ENCODE assay signal across 15 cellular contexts in the genomic region with DNA sequence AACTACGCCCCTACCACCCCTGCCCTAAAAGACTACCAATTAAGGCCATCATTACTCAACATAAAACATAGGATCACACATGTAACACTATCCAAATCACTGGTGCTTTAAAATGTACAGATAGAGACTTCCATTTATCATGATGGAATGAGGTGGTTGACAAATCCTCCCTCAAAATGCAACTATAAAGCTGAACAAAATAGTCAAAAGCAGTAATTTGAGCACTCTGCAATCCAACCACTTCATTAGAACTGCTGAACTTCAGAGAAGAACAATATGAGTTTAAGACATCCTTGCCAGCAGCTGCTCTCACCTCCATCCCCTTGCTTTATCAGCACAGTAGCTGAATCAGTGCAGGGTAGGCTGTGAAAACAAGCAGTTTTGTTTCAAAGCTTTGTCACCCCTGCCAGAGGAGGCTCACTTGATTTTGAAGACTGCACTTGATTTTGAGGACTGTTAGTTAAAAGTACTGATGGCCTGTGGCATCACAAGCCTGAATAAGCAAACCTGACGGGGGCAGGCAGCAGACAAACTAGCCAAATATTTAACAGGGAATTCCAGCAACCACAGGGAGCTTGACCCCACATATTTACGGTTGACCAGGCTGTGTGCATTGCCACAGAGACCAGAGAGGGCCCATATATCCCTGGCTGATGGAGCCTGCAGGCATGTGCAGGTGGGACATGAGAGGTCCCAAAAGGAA.
DNase-seq lines count a peak whose midpoint lies in the region; ATAC-seq and TF ChIP-seq lines count a peak whose summit lies in the region.
"Had no signal": no experiment of that assay in that cellular context is flagged by ENCODE, and none has a peak within 500 bp of the region (broad histone marks: within the 10 kb centered on the region; RNA-seq: fewer than 3 reads in every experiment).

No MANE protein-coding gene starts in this region.

- H3K27me3 ChIP-seq in fibroblast of lung (ENCODE audit: control insufficient read depth, insufficient read depth, low read length): no peaks in the 10 kb centered on the region
- H3K27me3 ChIP-seq: gastroesophageal sphincter had no signal

- TF ChIP-seq CTCF in fibroblast of lung (conservative IDR thresholded peaks at IDR 0.05 in 1 of 2, IDR thresholded peaks at IDR 0.05 in 1 of 2; ENCODE audit: low read depth in 1 of 2, low read length in 2 of 2): no peak
- TF ChIP-seq CTCF in osteocyte (IDR thresholded peaks at IDR 0.05): no peak

- no peak overlapping the region for H3K4me3 ChIP-seq in fibroblast of lung (replicated peaks in 1 of 4; ENCODE audit: control extremely low read depth in 1 of 4, insufficient read depth in 1 of 4, low read depth in 3 of 4, low read length in 4 of 4)
- H3K4me3 ChIP-seq: gastroesophageal sphincter had no signal

- peak overlapping the region; percentile 54 for H3K4me2 ChIP-seq in fibroblast of lung (ENCODE audit: extremely low read depth, insufficient read depth, low read length)

- DNase-seq in EL (peak; percentile 89), M059J (ENCODE audit: low read depth) (peak; percentile 88), fibroblast of lung (ENCODE audit: low read depth in 2 of 2) (peak; percentile 50 to 90), osteocyte (ENCODE audit: extremely low spot score, unreplicated experiment) (no peak), sciatic nerve (ENCODE audit: low spot score) (no peak)
- DNase-seq in activated T-cell treated with anti-CD3 and anti-CD28 coated beads, Interleukin-2, amount 50 U/mL, for 24 hours: no peak
- no peak for DNase-seq in T-helper 2 cell treated with Interferon-gamma antibody and Interleukin-4, amounts not matched to agents 5 μg/mL and 100 μg/mL, for 36 hours (ENCODE audit: low spot score)
- DNase-seq: activated CD4-positive, alpha-beta memory T cell treated with anti-CD3 and anti-CD28 coated beads for 36 hours; MM.1S; nucleus accumbens; RPMI8226; stimulated activated CD4-positive, alpha-beta T cell treated with anti-CD3 and anti-CD28 coated beads, Interleukin-4, amount 100 ng/mL, for 1 hour; stimulated activated naive CD8-positive, alpha-beta T cell treated with anti-CD3 and anti-CD28 coated beads, Interleukin-15, amount 100 ng/mL, for 72 hours had no signal

- no peaks in the 10 kb centered on the region for H4K20me1 ChIP-seq in fibroblast of lung (ENCODE audit: control insufficient read depth, extremely low read depth, insufficient read depth, low read length)

- H3K9me3 ChIP-seq in fibroblast of lung (ENCODE audit: control insufficient read depth, insufficient read depth, low read depth, low read length): no peaks in the 10 kb centered on the region

- no peak overlapping the region for H2AFZ ChIP-seq in fibroblast of lung (ENCODE audit: low read length)

- intact Hi-C loops in sciatic nerve (cut with DNase I): no loop called here

- peaks cover 6% of the 10 kb centered on the region for H3K9me3 Mint-ChIP-seq in osteocyte (ENCODE audit: unreplicated experiment)
- peaks cover 11% of the 10 kb centered on the region for H3K9me3 Mint-ChIP-seq in activated T-cell treated with anti-CD3 and anti-CD28 coated beads, Interleukin-2, amount 50 U/mL, for 24 hours
- H3K9me3 Mint-ChIP-seq in T-helper 2 cell treated with Interferon-gamma antibody and Interleukin-4, amounts not matched to agents 5 μg/mL and 100 μg/mL, for 36 hours: peaks cover 14% of the 10 kb centered on the region

- no peak overlapping the region for H3K9ac ChIP-seq in fibroblast of lung (ENCODE audit: insufficient read depth, low read length)

- H3K79me2 ChIP-seq in fibroblast of lung (ENCODE audit: control insufficient read depth, insufficient read depth, low read length): no peaks in the 10 kb centered on the region

- H3K36me3 Mint-ChIP-seq in osteocyte (ENCODE audit: unreplicated experiment): peaks cover 11% of the 10 kb centered on the region
- H3K36me3 Mint-ChIP-seq in activated T-cell treated with anti-CD3 and anti-CD28 coated beads, Interleukin-2, amount 50 U/mL, for 24 hours (ENCODE audit: low read depth): peaks cover 34% of the 10 kb centered on the region
- peaks cover 19% of the 10 kb centered on the region for H3K36me3 Mint-ChIP-seq in T-helper 2 cell treated with Interferon-gamma antibody and Interleukin-4, amounts not matched to agents 5 μg/mL and 100 μg/mL, for 36 hours (ENCODE audit: low read depth)

- H3K27me3 Mint-ChIP-seq in osteocyte (ENCODE audit: unreplicated experiment): no peaks in the 10 kb centered on the region
- H3K27me3 Mint-ChIP-seq in activated T-cell treated with anti-CD3 and anti-CD28 coated beads, Interleukin-2, amount 50 U/mL, for 24 hours: no peaks in the 10 kb centered on the region
- H3K27me3 Mint-ChIP-seq in T-helper 2 cell treated with Interferon-gamma antibody and Interleukin-4, amounts not matched to agents 5 μg/mL and 100 μg/mL, for 36 hours (ENCODE audit: low read depth): no peaks in the 10 kb centered on the region
- H3K27me3 Mint-ChIP-seq: activated CD4-positive, alpha-beta memory T cell treated with anti-CD3 and anti-CD28 coated beads for 36 hours; stimulated activated naive CD8-positive, alpha-beta T cell treated with anti-CD3 and anti-CD28 coated beads, Interleukin-15, amount 100 ng/mL, for 72 hours had no signal

- no peak for ATAC-seq in sciatic nerve
- no peak for ATAC-seq in GM21723 (IDR thresholded peaks at IDR 0.05; ENCODE audit: unreplicated experiment)
- ATAC-seq: gastroesophageal sphincter; stimulated activated naive CD8-positive, alpha-beta T cell treated with anti-CD3 and anti-CD28 coated beads, Interleukin-15, amount 100 ng/mL, for 72 hours had no signal

- peak overlapping the region; percentile 33 for H3K27ac Mint-ChIP-seq in osteocyte (ENCODE audit: unreplicated experiment)
- H3K27ac Mint-ChIP-seq in activated T-cell treated with anti-CD3 and anti-CD28 coated beads, Interleukin-2, amount 50 U/mL, for 24 hours: no peak overlapping the region
- no peak overlapping the region for H3K27ac Mint-ChIP-seq in T-helper 2 cell treated with Interferon-gamma antibody and Interleukin-4, amounts not matched to agents 5 μg/mL and 100 μg/mL, for 36 hours
- H3K27ac Mint-ChIP-seq: activated CD4-positive, alpha-beta memory T cell treated with anti-CD3 and anti-CD28 coated beads for 36 hours; stimulated activated naive CD8-positive, alpha-beta T cell treated with anti-CD3 and anti-CD28 coated beads, Interleukin-15, amount 100 ng/mL, for 72 hours had no signal

- H3K4me3 Mint-ChIP-seq in osteocyte (ENCODE audit: unreplicated experiment): no peak overlapping the region
- no peak overlapping the region for H3K4me3 Mint-ChIP-seq in activated T-cell treated with anti-CD3 and anti-CD28 coated beads, Interleukin-2, amount 50 U/mL, for 24 hours
- no peak overlapping the region for H3K4me3 Mint-ChIP-seq in T-helper 2 cell treated with Interferon-gamma antibody and Interleukin-4, amounts not matched to agents 5 μg/mL and 100 μg/mL, for 36 hours
- H3K4me3 Mint-ChIP-seq: activated CD4-positive, alpha-beta memory T cell treated with anti-CD3 and anti-CD28 coated beads for 36 hours; stimulated activated naive CD8-positive, alpha-beta T cell treated with anti-CD3 and anti-CD28 coated beads, Interleukin-15, amount 100 ng/mL, for 72 hours had no signal

- H3K27ac ChIP-seq in fibroblast of lung (ENCODE audit: insufficient read depth, low read length): no peak overlapping the region
- H3K27ac ChIP-seq: gastroesophageal sphincter had no signal

- no peaks in the 10 kb centered on the region for H3K36me3 ChIP-seq in fibroblast of lung (ENCODE audit: control insufficient read depth, insufficient read depth, low read length)

- peaks cover 5% of the 10 kb centered on the region for H3K4me1 ChIP-seq in fibroblast of lung (ENCODE audit: control insufficient read depth, extremely low read depth, insufficient read depth, low read length)
- H3K4me1 ChIP-seq: gastroesophageal sphincter had no signal

- H3K4me1 Mint-ChIP-seq in osteocyte (ENCODE audit: unreplicated experiment): peaks cover 20% of the 10 kb centered on the region
- H3K4me1 Mint-ChIP-seq in activated T-cell treated with anti-CD3 and anti-CD28 coated beads, Interleukin-2, amount 50 U/mL, for 24 hours (ENCODE audit: low read depth): peaks cover 3% of the 10 kb centered on the region
- no peaks in the 10 kb centered on the region for H3K4me1 Mint-ChIP-seq in T-helper 2 cell treated with Interferon-gamma antibody and Interleukin-4, amounts not matched to agents 5 μg/mL and 100 μg/mL, for 36 hours (ENCODE audit: low read depth)
- H3K4me1 Mint-ChIP-seq: stimulated activated naive CD8-positive, alpha-beta T cell treated with anti-CD3 and anti-CD28 coated beads, Interleukin-15, amount 100 ng/mL, for 72 hours had no signal

Comparison
In these comparisons a context has a peak if more than half of its experiments do, and no peak if none do; other contexts are left out.
1. DNase-seq: peak in EL (single experiment), M059J (single experiment) and fibroblast of lung (2 of 2); none in osteocyte (single experiment), activated T-cell treated with anti-CD3 and anti-CD28 coated beads, Interleukin-2, amount 50 U/mL, for 24 hours (single experiment), sciatic nerve (single experiment) and T-helper 2 cell treated with Interferon-gamma antibody and Interleukin-4, amounts not matched to agents 5 μg/mL and 100 μg/mL, for 36 hours (single experiment).